ENCODE assay signal across 8 cellular contexts in genomic region chr15:90086868-90087268, GRCh38. TPM values are rescaled to one million over a fixed set of nuclear protein-coding genes. Genes with fewer than 3 reads are reported as not detected.
A peak's percentile ranks its signal among the peaks of the same experiment; 100 is the strongest.
DNase-seq lines count a peak whose midpoint lies in the region; ATAC-seq, FAIRE-seq and TF ChIP-seq lines count a peak whose summit lies in the region.

No MANE protein-coding gene starts in this region.

- no peak overlapping the region for H3K4me2 ChIP-seq in astrocyte (ENCODE audit: low read length)

- DNase-seq in Caco-2 (peak; percentile 57 to 65), SK-N-DZ (ENCODE audit: low spot score) (peak; percentile 38), astrocyte (ENCODE audit: low read depth) (no peak), left lobe of liver (ENCODE audit: low spot score) (no peak), thoracic aorta (ENCODE audit: low spot score) (no peak), NCI-H187 (lab: John Stamatoyannopoulos, UW) (no peak)

- no peak overlapping the region for H2AFZ ChIP-seq in astrocyte (ENCODE audit: low read depth, low read length)

- CTCF ChIA-PET in Caco-2 (lab: Charles Lee) (interaction anchor here (0.6 to 2.0 kb wide), 8 partner anchors 8 to 347 kb away, joined by 3 to 11 read pairs (median 4); partner anchors contain the start of gene AP3S2), HEK293 (lab: Yijun Ruan, JAX) (interaction anchor here (0.6 to 5.2 kb wide), 32 partner anchors 11 to 444 kb away, joined by 3 to 41 read pairs (median 4); partner anchors contain the start of genes CIB1 and IDH2)

- H3K9me3 ChIP-seq in Caco-2 (no peaks in the 10 kb centered on the region), HEK293 (ENCODE audit: control insufficient read depth, insufficient read depth, low read depth, low read length) (no peaks in the 10 kb centered on the region), astrocyte (ENCODE audit: insufficient read depth, low read depth, low read length) (no peaks in the 10 kb centered on the region), thoracic aorta (no peaks in the 10 kb centered on the region)

- H3K4me3 Mint-ChIP-seq in Caco-2 (ENCODE audit: unreplicated experiment) (no peak overlapping the region), astrocyte (ENCODE audit: unreplicated experiment) (no peak overlapping the region)

- no peak overlapping the region for H3K9ac ChIP-seq in astrocyte (ENCODE audit: low read length)

- BruUV-seq in Caco-2 (replicated peaks; lab: Mats Ljungman, UMichigan): no TSS peak

- H3K27ac ChIP-seq in HEK293 (ENCODE audit: extremely low read depth, low read depth, low read length): no peak overlapping the region
- no peak overlapping the region for H3K27ac ChIP-seq in astrocyte (ENCODE audit: low read depth, low read length)
- H3K27ac ChIP-seq in thoracic aorta: no peak overlapping the region

- no peak overlapping the region for H3K27ac Mint-ChIP-seq in Caco-2 (ENCODE audit: unreplicated experiment)
- no peak overlapping the region for H3K27ac Mint-ChIP-seq in astrocyte (ENCODE audit: unreplicated experiment)

- H4K20me1 ChIP-seq in astrocyte (ENCODE audit: insufficient read depth, low read length): peaks cover 19% of the 10 kb centered on the region

- intact Hi-C loops in Caco-2 (cut with micrococcal nuclease; ENCODE audit: unreplicated experiment): loop anchor here (1.0 to 5.0 kb wide), 3 partner anchors 175 to 345 kb away; partner anchors contain the start of gene ARPIN

- TF ChIP-seq CTCF in Caco-2 (IDR thresholded peaks at IDR 0.05; ENCODE audit: insufficient read depth in 1 of 2, low read depth in 1 of 2, low read length in 1 of 2, severe bottlenecking in 1 of 2, unreplicated experiment in 1 of 2) (peak; percentile 79 to 81), HEK293 (tag by site-specific recombination; IDR thresholded peaks at IDR 0.05) (peak; percentile 32; the same call in 1 of the 2 replicates), astrocyte (IDR thresholded peaks at IDR 0.05; ENCODE audit: insufficient read depth, low read depth, low read length) (peak; percentile 69), thoracic aorta (IDR thresholded peaks at IDR 0.05) (peak; percentile 46)

- H3K4me1 ChIP-seq in Caco-2 (no peaks in the 10 kb centered on the region), HEK293 (ENCODE audit: control insufficient read depth, insufficient read depth, low read length) (no peaks in the 10 kb centered on the region), astrocyte (ENCODE audit: insufficient read depth, low read length) (no peaks in the 10 kb centered on the region), thoracic aorta (ENCODE audit: control insufficient read depth in 1 of 2, low read depth in 2 of 2) (peaks cover 0 to 6% of the 10 kb centered on the region in 2 donors)

- H3K36me3 Mint-ChIP-seq in Caco-2 (ENCODE audit: insufficient read depth, unreplicated experiment) (peaks cover 16% of the 10 kb centered on the region), astrocyte (ENCODE audit: low read depth, unreplicated experiment) (peaks cover 33% of the 10 kb centered on the region)

- no peaks in the 10 kb centered on the region for H3K27me3 Mint-ChIP-seq in Caco-2 (ENCODE audit: insufficient read depth, unreplicated experiment)
- H3K27me3 Mint-ChIP-seq in astrocyte (ENCODE audit: low read depth, unreplicated experiment): no peaks in the 10 kb centered on the region

- no peak for FAIRE-seq in astrocyte (lab: Jason Lieb, UNC)

- H3K4me3 ChIP-seq in Caco-2 (ENCODE audit: low read depth, low read length): no peak overlapping the region
- no peak overlapping the region for H3K4me3 ChIP-seq in HEK293 (ENCODE audit: low read depth, low read length)
- no peak overlapping the region for H3K4me3 ChIP-seq in astrocyte (ENCODE audit: insufficient read depth, low read depth, low read length)
- H3K4me3 ChIP-seq in thoracic aorta: no peak overlapping the region

- peaks cover 12% of the 10 kb centered on the region for H3K79me2 ChIP-seq in astrocyte (ENCODE audit: insufficient read depth, low read length)

- H3K4me1 Mint-ChIP-seq in Caco-2 (ENCODE audit: low read depth, unreplicated experiment): no peaks in the 10 kb centered on the region
- H3K4me1 Mint-ChIP-seq in astrocyte (ENCODE audit: low read depth, unreplicated experiment): no peaks in the 10 kb centered on the region

- H3K9me3 Mint-ChIP-seq in Caco-2 (ENCODE audit: unreplicated experiment): peaks cover 1% of the 10 kb centered on the region
- H3K9me3 Mint-ChIP-seq in astrocyte (ENCODE audit: unreplicated experiment): no peaks in the 10 kb centered on the region

- H3K27me3 ChIP-seq in Caco-2 (replicated peaks; ENCODE audit: control insufficient read depth, insufficient read depth, low read length) (no peaks in the 10 kb centered on the region), astrocyte (ENCODE audit: insufficient read depth, low read length) (no peaks in the 10 kb centered on the region), thoracic aorta (replicated peaks; ENCODE audit: insufficient read depth) (no peaks in the 10 kb centered on the region)

- H3K36me3 ChIP-seq in Caco-2 (ENCODE audit: control insufficient read depth, insufficient read depth, low read length) (no peaks in the 10 kb centered on the region; the same call in 1 of the 2 replicates), HEK293 (ENCODE audit: control insufficient read depth in 2 of 2, insufficient read depth in 1 of 2, low read length in 2 of 2) (peaks cover 8 to 40% of the 10 kb centered on the region in 2 experiments; a peak in 2 of 3 replicates), astrocyte (ENCODE audit: insufficient read depth, low read length) (peaks cover 9% of the 10 kb centered on the region), thoracic aorta (peaks cover 20% of the 10 kb centered on the region)

- POLR2A ChIA-PET in Caco-2 (lab: Charles Lee) (no interaction called here), HEK293 (lab: Yijun Ruan, JAX) (interaction anchor here (0.6 to 2.0 kb wide), 4 partner anchors 35 to 193 kb away, joined by 4 to 8 read pairs (median 6); partner anchors contain the start of genes AP3S2 and ARPIN)

- ATAC-seq in left lobe of liver (peak; percentile 70), thoracic aorta (ENCODE audit: insufficient number of reproducible peaks, low FRiP score, low read depth) (no peak), GM19397 (IDR thresholded peaks at IDR 0.05; ENCODE audit: unreplicated experiment) (no peak)

TF ChIP-seq in HEK293, 187 proteins besides CTCF, POLR2A, EP300 and RAD21 (continues in another document):
- TF ChIP-seq ZNF223 (tag by site-specific recombination; IDR thresholded peaks at IDR 0.05): no peak
- no peak for TF ChIP-seq ZBTB21 (tag by site-specific recombination; IDR thresholded peaks at IDR 0.05)
- peak; percentile 57 for TF ChIP-seq ZNF654 (tag by site-specific recombination; IDR thresholded peaks at IDR 0.05; ENCODE audit: low read depth)
- no peak for TF ChIP-seq ZNF202 (tag by site-specific recombination; IDR thresholded peaks at IDR 0.05; ENCODE audit: borderline replicate concordance)
- no peak for TF ChIP-seq REST (tag by site-specific recombination; IDR thresholded peaks at IDR 0.05)
- TF ChIP-seq SALL2 (tag by site-specific recombination; IDR thresholded peaks at IDR 0.05; ENCODE audit: borderline replicate concordance): no peak
- TF ChIP-seq, protein P1, sequence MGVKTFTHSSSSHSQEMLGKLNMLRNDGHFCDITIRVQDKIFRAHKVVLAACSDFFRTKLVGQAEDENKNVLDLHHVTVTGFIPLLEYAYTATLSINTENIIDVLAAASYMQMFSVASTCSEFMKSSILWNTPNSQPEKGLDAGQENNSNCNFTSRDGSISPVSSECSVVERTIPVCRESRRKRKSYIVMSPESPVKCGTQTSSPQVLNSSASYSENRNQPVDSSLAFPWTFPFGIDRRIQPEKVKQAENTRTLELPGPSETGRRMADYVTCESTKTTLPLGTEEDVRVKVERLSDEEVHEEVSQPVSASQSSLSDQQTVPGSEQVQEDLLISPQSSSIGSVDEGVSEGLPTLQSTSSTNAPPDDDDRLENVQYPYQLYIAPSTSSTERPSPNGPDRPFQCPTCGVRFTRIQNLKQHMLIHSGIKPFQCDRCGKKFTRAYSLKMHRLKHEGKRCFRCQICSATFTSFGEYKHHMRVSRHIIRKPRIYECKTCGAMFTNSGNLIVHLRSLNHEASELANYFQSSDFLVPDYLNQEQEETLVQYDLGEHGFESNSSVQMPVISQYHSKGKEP (tag by site-specific recombination; IDR thresholded peaks at IDR 0.05): no peak
- TF ChIP-seq ZNF571 (tag by site-specific recombination; IDR thresholded peaks at IDR 0.05): no peak
- no peak for TF ChIP-seq TCF7L2 (IDR thresholded peaks at IDR 0.05; ENCODE audit: borderline replicate concordance, low read depth, low read length)

RNA-seq across cellular contexts. Expression of gene IDH2, which starts 15.4 kb away (rescaled TPM):
- total RNA-seq in Caco-2 (2022): 28.3 and 28.7 TPM in 2 replicates
- polyA plus RNA-seq in SK-N-DZ (2014; cell fraction: cytosol; rRNA removed): 189 and 195 TPM in 2 replicates
- 127 and 150 TPM in 2 replicates for polyA plus RNA-seq in SK-N-DZ (2014; cell fraction: nucleus; rRNA removed)
- 76.6 and 87.3 TPM in 2 replicates for total RNA-seq in astrocyte
- total RNA-seq in left lobe of liver: 292 TPM
- 10 to 100 TPM; 24.5 to 46.6 TPM for total RNA-seq in thoracic aorta

Comparison
In these comparisons a context has a peak if more than half of its experiments do, and no peak if none do; other contexts are left out.
1. DNase-seq: peak in Caco-2 (2 of 2) and SK-N-DZ (single experiment); none in astrocyte (single experiment), left lobe of liver (single experiment), thoracic aorta (single experiment) and NCI-H187 (0 of 2).
2. Peak in every context shown above with its lines, with median percentiles within 50 percentile points of each other: CTCF ChIP-seq.